In genomic region chr4:140158234-140159030, GRCh38 we compare ENCODE assay signal across 9 cellular contexts. TPM values are rescaled to one million over a fixed set of nuclear protein-coding genes. Genes with fewer than 3 reads are reported as not detected.
DNase-seq lines count a peak whose midpoint lies in the region; ATAC-seq lines count a peak whose summit lies in the region.
"Had no signal": no experiment of that assay in that cellular context is flagged by ENCODE, and none has a peak within 500 bp of the region (broad histone marks: within the 10 kb centered on the region; RNA-seq: fewer than 3 reads in every experiment).

No MANE protein-coding gene starts in this region.

- no peak overlapping the region for H3K4me3 ChIP-seq in skeletal muscle cell (ENCODE audit: low read depth, low read length)
- H3K4me3 ChIP-seq: suprapubic skin had no signal

- CTCF ChIA-PET in activated CD8-positive, alpha-beta T cell treated with anti-CD3 and anti-CD28 coated beads, Interleukin-2, amount 10 ng/mL, durations not matched to agents 7 days and 5 days (lab: Charles Lee) = interaction anchor here (0.8 to 1.9 kb wide), 6 partner anchors 13 to 146 kb away, joined by 3 to 5 read pairs (median 4); no protein-coding TSS in a partner anchor

- intact Hi-C loops in left ventricle myocardium superior (cut with micrococcal nuclease) = loop anchor here (5.0 kb wide), 1 partner anchor 84 kb away; no protein-coding TSS in a partner anchor

- H3K36me3 Mint-ChIP-seq in activated CD8-positive, alpha-beta T cell treated with anti-CD3 and anti-CD28 coated beads, Interleukin-2, amount 10 ng/mL, durations not matched to agents 7 days and 5 days (ENCODE audit: low read depth) = peaks cover 2% of the 10 kb centered on the region

- no peak overlapping the region for H3K4me3 Mint-ChIP-seq in activated CD8-positive, alpha-beta T cell treated with anti-CD3 and anti-CD28 coated beads, Interleukin-2, amount 10 ng/mL, durations not matched to agents 7 days and 5 days

- ATAC-seq in left ventricle myocardium superior (no peak), GM21390 (IDR thresholded peaks at IDR 0.05; ENCODE audit: unreplicated experiment) (no peak)
- no peak for ATAC-seq in activated CD8-positive, alpha-beta T cell treated with anti-CD3 and anti-CD28 coated beads, Interleukin-2, amount 10 ng/mL, durations not matched to agents 7 days and 5 days

- in situ Hi-C loops in KBM-7 (cut with MboI; ENCODE audit: low pct_unique_long_range_greater_than_20kb, low sequenced_read_pairs) = no loop called here

- POLR2A ChIA-PET in activated CD8-positive, alpha-beta T cell treated with anti-CD3 and anti-CD28 coated beads, Interleukin-2, amount 10 ng/mL, durations not matched to agents 7 days and 5 days (lab: Charles Lee) = no interaction called here

- DNase-seq in KBM-7 = peak; percentile 74
- peak; percentile 65 for DNase-seq in NCI-H774 (lab: John Stamatoyannopoulos, UW)
- DNase-seq in dermis blood vessel endothelial cell = peak; percentile 23
- DNase-seq in skeletal muscle cell (ENCODE audit: low read depth) = peak; percentile 67
- no peak for DNase-seq in left ventricle myocardium superior
- DNase-seq in KG1 (lab: John Stamatoyannopoulos, UW) = no peak
- no peak for DNase-seq in activated CD8-positive, alpha-beta T cell treated with anti-CD3 and anti-CD28 coated beads, Interleukin-2, amount 10 ng/mL, durations not matched to agents 7 days and 5 days

- H3K27me3 Mint-ChIP-seq in activated CD8-positive, alpha-beta T cell treated with anti-CD3 and anti-CD28 coated beads, Interleukin-2, amount 10 ng/mL, durations not matched to agents 7 days and 5 days (ENCODE audit: low read depth) = peaks cover 11% of the 10 kb centered on the region

- H3K27ac Mint-ChIP-seq in activated CD8-positive, alpha-beta T cell treated with anti-CD3 and anti-CD28 coated beads, Interleukin-2, amount 10 ng/mL, durations not matched to agents 7 days and 5 days = no peak overlapping the region

- no peaks in the 10 kb centered on the region for H3K9me3 Mint-ChIP-seq in activated CD8-positive, alpha-beta T cell treated with anti-CD3 and anti-CD28 coated beads, Interleukin-2, amount 10 ng/mL, durations not matched to agents 7 days and 5 days (ENCODE audit: insufficient read depth)

- H3K4me1 Mint-ChIP-seq in activated CD8-positive, alpha-beta T cell treated with anti-CD3 and anti-CD28 coated beads, Interleukin-2, amount 10 ng/mL, durations not matched to agents 7 days and 5 days (ENCODE audit: low read depth) = peaks cover 20% of the 10 kb centered on the region

RNA-seq across cellular contexts. Expression of gene MAML3, which starts 4.4 kb away (rescaled TPM):
- total RNA-seq in dermis blood vessel endothelial cell (5.6 and 7.7 TPM in 2 replicates), left ventricle myocardium superior (2.1 TPM)
- 1 to 10 TPM; 4.0 to 4.1 TPM for total RNA-seq in activated CD8-positive, alpha-beta T cell treated with anti-CD3 and anti-CD28 coated beads, Interleukin-2, amount 10 ng/mL, durations not matched to agents 7 days and 5 days

Comparison
In these comparisons a context has a peak if more than half of its experiments do, and no peak if none do; other contexts are left out.
1. DNase-seq: peak in KBM-7 (single experiment), NCI-H774 (single experiment), dermis blood vessel endothelial cell (single experiment) and skeletal muscle cell (single experiment); none in left ventricle myocardium superior (single experiment), KG1 (single experiment) and activated CD8-positive, alpha-beta T cell treated with anti-CD3 and anti-CD28 coated beads, Interleukin-2, amount 10 ng/mL, durations not matched to agents 7 days and 5 days (single experiment).